Comparison of ENCODE assay signal across 8 cellular contexts in genomic region chr15:90407871-90408317, GRCh38. TPM values are rescaled to one million over a fixed set of nuclear protein-coding genes. Genes with fewer than 3 reads are reported as not detected.
DNase-seq lines count a peak whose midpoint lies in the region; ATAC-seq lines count a peak whose summit lies in the region.

No MANE protein-coding gene starts in this region.

- peaks cover 59% of the 10 kb centered on the region for H3K4me1 ChIP-seq in CD4-positive, alpha-beta memory T cell (ENCODE audit: insufficient read depth, low read length)

- CTCF ChIA-PET in CD4-positive, alpha-beta memory T cell (lab: Charles Lee; ENCODE audit: partially characterized antibody) = interaction anchor here (0.7 to 2.2 kb wide), 3 partner anchors 46 to 87 kb away, joined by 3 to 9 read pairs (median 5); no protein-coding TSS in a partner anchor

- H3K27ac Mint-ChIP-seq in CD4-positive, alpha-beta memory T cell = peak overlapping the region; percentile 15 to 89 (median 69)
- peak overlapping the region; percentile 91 for H3K27ac Mint-ChIP-seq in central memory CD8-positive, alpha-beta T cell (ENCODE audit: low read depth)
- H3K27ac Mint-ChIP-seq in natural killer cell treated with Interleukin-12 subunit alpha and Interleukin-12 subunit beta and Interleukin-15 and Interleukin-18, amount 100 ng/mL, for 72 hours = peak overlapping the region; percentile 87 to 90

- peaks cover 56 to 85% (median 70%) of the 10 kb centered on the region in 4 donors for H3K4me1 Mint-ChIP-seq in CD4-positive, alpha-beta memory T cell
- H3K4me1 Mint-ChIP-seq in central memory CD8-positive, alpha-beta T cell = peaks cover 81% of the 10 kb centered on the region
- H3K4me1 Mint-ChIP-seq in natural killer cell treated with Interleukin-12 subunit alpha and Interleukin-12 subunit beta and Interleukin-15 and Interleukin-18, amount 100 ng/mL, for 72 hours (ENCODE audit: low read depth in 2 of 2) = peaks cover 69 to 79% of the 10 kb centered on the region in 2 donors

- intact Hi-C loops in CD4-positive, alpha-beta memory T cell (cut with micrococcal nuclease) = no loop called here
- intact Hi-C loops in posterior cingulate gyrus (cut with DNase I) = no loop called here

- H3K4me3 Mint-ChIP-seq in CD4-positive, alpha-beta memory T cell = peak overlapping the region in 7 of 8 donors; percentile 5 to 72 (median 35)
- peak overlapping the region; percentile 32 for H3K4me3 Mint-ChIP-seq in central memory CD8-positive, alpha-beta T cell
- peak overlapping the region; percentile 82 for H3K4me3 Mint-ChIP-seq in natural killer cell treated with Interleukin-12 subunit alpha and Interleukin-12 subunit beta and Interleukin-15 and Interleukin-18, amount 100 ng/mL, for 72 hours

- H3K36me3 Mint-ChIP-seq in CD4-positive, alpha-beta memory T cell = peaks cover 17 to 19% of the 10 kb centered on the region in 2 donors
- H3K36me3 Mint-ChIP-seq in central memory CD8-positive, alpha-beta T cell (ENCODE audit: insufficient read depth) = peaks cover 14% of the 10 kb centered on the region
- H3K36me3 Mint-ChIP-seq in natural killer cell treated with Interleukin-12 subunit alpha and Interleukin-12 subunit beta and Interleukin-15 and Interleukin-18, amount 100 ng/mL, for 72 hours = peaks cover 18% of the 10 kb centered on the region

- no peaks in the 10 kb centered on the region for H3K27me3 ChIP-seq in CD4-positive, alpha-beta memory T cell (ENCODE audit: insufficient read depth, low read length)

- DNase-seq in CD4-positive, alpha-beta memory T cell = peak; percentile 54 to 68 (median 60)
- DNase-seq in central memory CD8-positive, alpha-beta T cell (ENCODE audit: low spot score in 2 of 2) = peak in 1 of 2 donors; percentile 51
- peak; percentile 81 for DNase-seq in natural killer cell treated with Interleukin-12 subunit alpha and Interleukin-12 subunit beta and Interleukin-15 and Interleukin-18, amount 100 ng/mL, for 72 hours (ENCODE audit: low spot score)
- DNase-seq in NCI-H2081 (lab: John Stamatoyannopoulos, UW) = no peak
- no peak for DNase-seq in posterior cingulate gyrus

- no peak overlapping the region for H3K27ac ChIP-seq in CD4-positive, alpha-beta memory T cell (ENCODE audit: low read depth, low read length)

- POLR2A ChIA-PET in CD4-positive, alpha-beta memory T cell (lab: Charles Lee; ENCODE audit: partially characterized antibody) = interaction anchor here (0.8 to 2.9 kb wide), 7 partner anchors 10 to 306 kb away, joined by 3 to 12 read pairs (median 4); partner anchors contain the start of genes CIB1, GDPGP1, IDH2 and IQGAP1

- H3K27me3 Mint-ChIP-seq in CD4-positive, alpha-beta memory T cell = no peaks in the 10 kb centered on the region
- no peaks in the 10 kb centered on the region for H3K27me3 Mint-ChIP-seq in central memory CD8-positive, alpha-beta T cell
- H3K27me3 Mint-ChIP-seq in natural killer cell treated with Interleukin-12 subunit alpha and Interleukin-12 subunit beta and Interleukin-15 and Interleukin-18, amount 100 ng/mL, for 72 hours = no peaks in the 10 kb centered on the region

- no peaks in the 10 kb centered on the region for H3K36me3 ChIP-seq in CD4-positive, alpha-beta memory T cell (ENCODE audit: insufficient read depth, low read length)

- ATAC-seq in HG02981 (IDR thresholded peaks at IDR 0.05; ENCODE audit: unreplicated experiment) = peak; percentile 55
- peak; percentile 97 for ATAC-seq in central memory CD8-positive, alpha-beta T cell (replicated peaks; ENCODE audit: extremely low read depth, poor library complexity, severe bottlenecking)
- peak; percentile 96 to 99 for ATAC-seq in natural killer cell treated with Interleukin-12 subunit alpha and Interleukin-12 subunit beta and Interleukin-15 and Interleukin-18, amount 100 ng/mL, for 72 hours
- ATAC-seq in GM18870 (IDR thresholded peaks at IDR 0.05; ENCODE audit: unreplicated experiment) = no peak
- no peak for ATAC-seq in HG02840 (IDR thresholded peaks at IDR 0.05; ENCODE audit: low FRiP score, unreplicated experiment)

- no peaks in the 10 kb centered on the region for H3K9me3 ChIP-seq in CD4-positive, alpha-beta memory T cell (ENCODE audit: control insufficient read depth in 1 of 2, low read length in 2 of 2)

- peaks cover 0 to 3% (median 0%) of the 10 kb centered on the region in 8 donors for H3K9me3 Mint-ChIP-seq in CD4-positive, alpha-beta memory T cell
- H3K9me3 Mint-ChIP-seq in central memory CD8-positive, alpha-beta T cell = no peaks in the 10 kb centered on the region
- H3K9me3 Mint-ChIP-seq in natural killer cell treated with Interleukin-12 subunit alpha and Interleukin-12 subunit beta and Interleukin-15 and Interleukin-18, amount 100 ng/mL, for 72 hours = peaks cover 9% of the 10 kb centered on the region

- no peak overlapping the region for H3K4me3 ChIP-seq in CD4-positive, alpha-beta memory T cell (ENCODE audit: low read length in 2 of 2)

RNA-seq across cellular contexts. Expression of gene IQGAP1, which starts 19.9 kb away (rescaled TPM):
- total RNA-seq in CD4-positive, alpha-beta memory T cell = 100 to 1,000 TPM; 128 to 132 TPM
- polyA plus RNA-seq in CD4-positive, alpha-beta memory T cell = 100 to 1,000 TPM in 1 of 2 donors, 10 to 100 TPM in 1; 86.1 to 121 TPM
- 100 to 1,000 TPM; 222 to 382 TPM for total RNA-seq in natural killer cell treated with Interleukin-12 subunit alpha and Interleukin-12 subunit beta and Interleukin-15 and Interleukin-18, amount 100 ng/mL, for 72 hours

RNA-seq across cellular contexts. Expression of gene ZNF774, which starts 55.8 kb away (rescaled TPM):
- total RNA-seq in CD4-positive, alpha-beta memory T cell = under 1 TPM; 0.78 to 0.81 TPM
- not detected for polyA plus RNA-seq in CD4-positive, alpha-beta memory T cell
- 1 to 10 TPM; 1.3 to 1.4 TPM for total RNA-seq in natural killer cell treated with Interleukin-12 subunit alpha and Interleukin-12 subunit beta and Interleukin-15 and Interleukin-18, amount 100 ng/mL, for 72 hours

Comparison
In these comparisons a context has a peak if more than half of its experiments do, and no peak if none do; other contexts are left out.
1. DNase-seq: peak in CD4-positive, alpha-beta memory T cell (5 of 5) and natural killer cell treated with Interleukin-12 subunit alpha and Interleukin-12 subunit beta and Interleukin-15 and Interleukin-18, amount 100 ng/mL, for 72 hours (single experiment); none in NCI-H2081 (0 of 2) and posterior cingulate gyrus (0 of 10).
2. H3K4me3 Mint-ChIP-seq: peak in every context shown above with its lines; median percentile 82 in natural killer cell treated with Interleukin-12 subunit alpha and Interleukin-12 subunit beta and Interleukin-15 and Interleukin-18, amount 100 ng/mL, for 72 hours; 35 in CD4-positive, alpha-beta memory T cell; 32 in central memory CD8-positive, alpha-beta T cell.
3. ATAC-seq: peak in HG02981 (single experiment), central memory CD8-positive, alpha-beta T cell (single experiment) and natural killer cell treated with Interleukin-12 subunit alpha and Interleukin-12 subunit beta and Interleukin-15 and Interleukin-18, amount 100 ng/mL, for 72 hours (2 of 2); none in GM18870 (single experiment) and HG02840 (single experiment).
4. Peak in every context shown above with its lines, with median percentiles within 50 percentile points of each other: H3K27ac Mint-ChIP-seq.